In the genomic region with DNA sequence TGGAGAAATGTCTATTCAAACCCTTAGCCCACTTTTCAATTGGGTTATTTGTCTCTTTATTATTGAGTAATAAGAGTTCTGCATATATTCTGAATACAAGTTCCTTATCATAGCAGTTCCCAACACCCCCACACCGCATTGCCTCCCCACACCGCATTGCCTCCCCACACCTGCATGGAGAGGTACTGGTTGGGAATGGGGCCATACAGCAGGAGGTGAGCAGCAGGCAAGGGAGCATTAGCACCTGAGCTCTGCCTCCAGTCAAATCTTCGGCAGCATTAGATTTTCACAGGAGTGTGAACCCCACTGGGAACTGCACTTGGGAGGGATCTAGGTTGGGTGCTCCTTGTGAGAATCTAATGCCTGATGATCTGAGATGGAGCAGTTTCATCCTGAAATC, we compare ENCODE assay signal across 19 cellular contexts. TPM values are rescaled to one million over a fixed set of nuclear protein-coding genes. Genes with fewer than 3 reads are reported as not detected.
DNase-seq lines count a peak whose midpoint lies in the region; TF ChIP-seq lines count a peak whose summit lies in the region.
"Had no signal": no experiment of that assay in that cellular context is flagged by ENCODE, and none has a peak within 500 bp of the region (broad histone marks: within the 10 kb centered on the region; RNA-seq: fewer than 3 reads in every experiment).

No MANE protein-coding gene starts in this region.

- H3K27ac ChIP-seq in esophagus muscularis mucosa (replicated peaks in 1 of 4): no peak overlapping the region
- H3K27ac ChIP-seq: 22Rv1; A549; BLaER1 treated with 17β-estradiol and CSF1 and Interleukin-3, amounts not matched to agents 10 nM and 100 nM; C4-2B had no signal

- H3K36me3 ChIP-seq in esophagus muscularis mucosa: peaks cover 19 to 55% (median 26%) of the 10 kb centered on the region in 4 donors

- WGBS in esophagus muscularis mucosa: 100% methylated on average over 3 of the region's 3 CpGs

- no peak overlapping the region for H3K27ac Mint-ChIP-seq in activated CD4-positive, alpha-beta T cell treated with anti-CD3 and anti-CD28 coated beads, Interleukin-2, amount 10 ng/mL, durations not matched to agents 7 days and 5 days
- H3K27ac Mint-ChIP-seq in osteocyte (ENCODE audit: unreplicated experiment): no peak overlapping the region
- H3K27ac Mint-ChIP-seq: B cell; CD4-positive, alpha-beta T cell; CD8-positive, alpha-beta T cell had no signal

- no peaks in the 10 kb centered on the region for H3K4me1 Mint-ChIP-seq in activated CD4-positive, alpha-beta T cell treated with anti-CD3 and anti-CD28 coated beads, Interleukin-2, amount 10 ng/mL, durations not matched to agents 7 days and 5 days
- H3K4me1 Mint-ChIP-seq in osteocyte (ENCODE audit: unreplicated experiment): no peaks in the 10 kb centered on the region
- H3K4me1 Mint-ChIP-seq: B cell had no signal

- no peak for TF ChIP-seq POLR2A in esophagus muscularis mucosa (IDR thresholded peaks at IDR 0.05; ENCODE audit: low read depth)

- H3K9me3 Mint-ChIP-seq in activated CD4-positive, alpha-beta T cell treated with anti-CD3 and anti-CD28 coated beads, Interleukin-2, amount 10 ng/mL, durations not matched to agents 7 days and 5 days: no peaks in the 10 kb centered on the region
- no peaks in the 10 kb centered on the region for H3K9me3 Mint-ChIP-seq in osteocyte (ENCODE audit: unreplicated experiment)
- H3K9me3 Mint-ChIP-seq: CD4-positive, alpha-beta T cell; CD8-positive, alpha-beta T cell had no signal

- CTCF ChIA-PET in activated CD4-positive, alpha-beta T cell treated with anti-CD3 and anti-CD28 coated beads, Interleukin-2, amount 10 ng/mL, durations not matched to agents 7 days and 5 days (lab: Charles Lee): no interaction called here

- H3K4me1 ChIP-seq in esophagus muscularis mucosa: no peaks in the 10 kb centered on the region
- H3K4me1 ChIP-seq: A549, Caco-2 had no signal

- H3K27me3 Mint-ChIP-seq in activated CD4-positive, alpha-beta T cell treated with anti-CD3 and anti-CD28 coated beads, Interleukin-2, amount 10 ng/mL, durations not matched to agents 7 days and 5 days: no peaks in the 10 kb centered on the region
- H3K27me3 Mint-ChIP-seq in osteocyte (ENCODE audit: unreplicated experiment): no peaks in the 10 kb centered on the region
- H3K27me3 Mint-ChIP-seq: B cell; CD4-positive, alpha-beta T cell had no signal

- peak; percentile 4 for DNase-seq in activated CD4-positive, alpha-beta T cell treated with anti-CD3 and anti-CD28 coated beads, Interleukin-2, amount 10 ng/mL, durations not matched to agents 7 days and 5 days
- DNase-seq in activated CD4-positive, alpha-beta T cell treated with anti-CD3 and anti-CD28 coated beads, Interleukin-2, amount 50 U/mL, for 48 hours: no peak
- DNase-seq in esophagus muscularis mucosa (ENCODE audit: extremely low spot score) (peak; percentile 64), osteocyte (ENCODE audit: extremely low spot score, unreplicated experiment) (peak; percentile 23)
- no peak for DNase-seq in stimulated activated CD4-positive, alpha-beta T cell treated with anti-CD3 and anti-CD28 coated beads, Interleukin-4, amount 100 ng/mL, for 4 hours
- DNase-seq: AML-193; Caco-2; Calu3; CD4-positive, alpha-beta T cell; CD8-positive, alpha-beta T cell; DMS79 treated with DMSO at 0.1 percent for 48 hours; GF-D8 had no signal

- H3K36me3 Mint-ChIP-seq in activated CD4-positive, alpha-beta T cell treated with anti-CD3 and anti-CD28 coated beads, Interleukin-2, amount 10 ng/mL, durations not matched to agents 7 days and 5 days (ENCODE audit: low read depth): peaks cover 50% of the 10 kb centered on the region
- H3K36me3 Mint-ChIP-seq in osteocyte (ENCODE audit: unreplicated experiment): peaks cover 25% of the 10 kb centered on the region

- H3K27me3 ChIP-seq in esophagus muscularis mucosa: no peaks in the 10 kb centered on the region
- H3K27me3 ChIP-seq: BLaER1 treated with 17β-estradiol and CSF1 and Interleukin-3, amounts not matched to agents 10 nM and 100 nM had no signal

- no peak overlapping the region for H3K4me3 Mint-ChIP-seq in activated CD4-positive, alpha-beta T cell treated with anti-CD3 and anti-CD28 coated beads, Interleukin-2, amount 10 ng/mL, durations not matched to agents 7 days and 5 days
- no peak overlapping the region for H3K4me3 Mint-ChIP-seq in osteocyte (ENCODE audit: unreplicated experiment)
- H3K4me3 Mint-ChIP-seq: B cell; CD4-positive, alpha-beta T cell; CD8-positive, alpha-beta T cell had no signal

- H3K9me3 ChIP-seq in esophagus muscularis mucosa: no peaks in the 10 kb centered on the region
- H3K9me3 ChIP-seq: A549; BLaER1 treated with 17β-estradiol and CSF1 and Interleukin-3, amounts not matched to agents 10 nM and 100 nM; Caco-2 had no signal

- POLR2A ChIA-PET in activated CD4-positive, alpha-beta T cell treated with anti-CD3 and anti-CD28 coated beads, Interleukin-2, amount 10 ng/mL, durations not matched to agents 7 days and 5 days (lab: Charles Lee): no interaction called here

- no peak overlapping the region for H3K4me3 ChIP-seq in esophagus muscularis mucosa
- H3K4me3 ChIP-seq: A549; BLaER1 treated with 17β-estradiol and CSF1 and Interleukin-3, amounts not matched to agents 10 nM and 100 nM; GM12878 had no signal

- intact Hi-C loops in esophagus muscularis mucosa (cut with DNase I): no loop called here

- no peak for TF ChIP-seq EP300 in esophagus muscularis mucosa (IDR thresholded peaks at IDR 0.05)

- TF ChIP-seq CTCF in esophagus muscularis mucosa (IDR thresholded peaks at IDR 0.05): no peak
- no peak for TF ChIP-seq CTCF in osteocyte (IDR thresholded peaks at IDR 0.05)

RNA-seq across cellular contexts. Expression of a gene that starts 10.6 kb away (rescaled TPM):
- 10 to 100 TPM; 46.8 to 47.4 TPM for total RNA-seq in activated CD4-positive, alpha-beta T cell treated with anti-CD3 and anti-CD28 coated beads, Interleukin-2, amount 10 ng/mL, durations not matched to agents 7 days and 5 days
- total RNA-seq in esophagus muscularis mucosa (10 to 100 TPM; 34.9 to 54.9 (median 46.2) TPM), osteocyte (45.9 and 53.2 TPM in 2 replicates)

RNA-seq across cellular contexts. Expression of a gene that starts 42.8 kb away (rescaled TPM):
- not detected for total RNA-seq in activated CD4-positive, alpha-beta T cell treated with anti-CD3 and anti-CD28 coated beads, Interleukin-2, amount 10 ng/mL, durations not matched to agents 7 days and 5 days
- total RNA-seq in esophagus muscularis mucosa: not detected
- not detected in 2 replicates for total RNA-seq in osteocyte
- total RNA-seq: A172; B cell; Calu3; CD4-positive, alpha-beta T cell; CD8-positive, alpha-beta T cell had no signal

Comparison
In these comparisons a context has a peak if more than half of its experiments do, and no peak if none do; other contexts are left out.
1. DNase-seq: peak in activated CD4-positive, alpha-beta T cell treated with anti-CD3 and anti-CD28 coated beads, Interleukin-2, amount 10 ng/mL, durations not matched to agents 7 days and 5 days (single experiment), esophagus muscularis mucosa (single experiment) and osteocyte (single experiment); none in activated CD4-positive, alpha-beta T cell treated with anti-CD3 and anti-CD28 coated beads, Interleukin-2, amount 50 U/mL, for 48 hours (0 of 2) and stimulated activated CD4-positive, alpha-beta T cell treated with anti-CD3 and anti-CD28 coated beads, Interleukin-4, amount 100 ng/mL, for 4 hours (0 of 2).